ENCODE assay signal across 7 cellular contexts in the genomic region with DNA sequence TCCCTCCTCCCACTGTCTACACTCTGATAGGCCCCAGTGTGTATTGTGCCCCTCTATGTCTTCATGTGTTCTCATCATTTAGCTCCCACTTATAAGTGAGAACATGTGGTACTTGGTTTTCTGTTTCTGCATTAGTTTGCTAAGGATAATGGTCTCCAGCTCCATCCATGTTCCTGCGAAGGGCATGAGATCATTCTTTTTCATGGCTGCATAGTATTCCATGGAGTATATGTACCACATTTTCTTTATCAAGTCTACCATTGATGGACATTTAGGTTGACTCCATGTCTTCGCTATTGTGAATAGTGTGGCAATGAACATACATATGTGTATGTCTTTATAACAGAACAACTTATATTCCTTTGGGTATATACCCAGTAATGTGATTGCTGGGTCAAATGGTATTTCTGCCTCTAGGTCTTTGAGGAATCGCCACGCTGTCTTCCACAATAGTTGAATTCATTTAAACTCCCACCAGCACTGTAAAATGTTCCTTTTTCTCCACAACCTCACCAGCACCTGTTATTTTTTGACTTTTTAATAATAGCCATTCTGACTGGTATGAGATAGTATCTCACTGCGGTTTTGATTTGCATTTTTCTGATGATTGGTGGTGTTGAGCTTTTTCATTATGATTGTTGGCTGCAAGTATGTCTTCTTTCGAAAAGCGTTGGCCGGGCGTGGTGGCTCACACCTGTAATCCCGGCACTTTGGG. TPM values are rescaled to one million over a fixed set of nuclear protein-coding genes. Genes with fewer than 3 reads are reported as not detected.
DNase-seq lines count a peak whose midpoint lies in the region; ATAC-seq and TF ChIP-seq lines count a peak whose summit lies in the region.
"Not testable (repeated sequence)": the region's sequence is repeated elsewhere in the genome, so short reads cannot be mapped to it uniquely, and the experiment has no call there.

No MANE protein-coding gene starts in this region.

- H3K9me3 ChIP-seq in CD4-positive, alpha-beta memory T cell (ENCODE audit: control insufficient read depth in 1 of 2, low read length in 2 of 2); HEK293 (ENCODE audit: control insufficient read depth, insufficient read depth, low read depth, low read length): not testable (repeated sequence)

- not testable (repeated sequence) for TF ChIP-seq CTCF in HEK293 (tag by site-specific recombination; IDR thresholded peaks at IDR 0.05); activated B cell treated with CpG ODN at 0.5 μM for 24 hours (IDR thresholded peaks at IDR 0.05); nephron (IDR thresholded peaks at IDR 0.05; ENCODE audit: unreplicated experiment in 3 of 3)

- peak overlapping the region in 3 of 8 donors; percentile 23 to 50 (median 48) for H3K4me3 Mint-ChIP-seq in CD4-positive, alpha-beta memory T cell
- not testable (repeated sequence) for H3K4me3 Mint-ChIP-seq in activated B cell treated with CpG ODN at 0.5 μM for 24 hours; activated naive CD4-positive, alpha-beta T cell treated with anti-CD3 and anti-CD28 coated beads for 36 hours; effector memory CD8-positive, alpha-beta T cell; memory B cell
- peak overlapping the region; percentile 58 to 74 (median 70) for H3K4me3 Mint-ChIP-seq in nephron

- ATAC-seq in activated B cell treated with CpG ODN at 0.5 μM for 24 hours (ENCODE audit: low read depth); effector memory CD8-positive, alpha-beta T cell (replicated peaks); memory B cell (ENCODE audit: low read depth): not testable (repeated sequence)

- intact Hi-C loops in CD4-positive, alpha-beta memory T cell (cut with micrococcal nuclease): loop anchor here (5.0 kb wide), 1 partner anchor 1345 kb away; a partner anchor contains a TSS
- intact Hi-C loops in activated B cell treated with CpG ODN at 0.5 μM for 24 hours (cut with micrococcal nuclease): loop anchor here (10.0 kb wide), 1 partner anchor 1342 kb away; a partner anchor contains a TSS
- intact Hi-C loops in activated naive CD4-positive, alpha-beta T cell treated with anti-CD3 and anti-CD28 coated beads for 36 hours (cut with micrococcal nuclease): not testable (repeated sequence)

- H3K27ac Mint-ChIP-seq in CD4-positive, alpha-beta memory T cell: peak overlapping the region; percentile 25 to 99 (median 84)
- H3K27ac Mint-ChIP-seq in activated B cell treated with CpG ODN at 0.5 μM for 24 hours (peak overlapping the region; percentile 50), memory B cell (peak overlapping the region; percentile 50)
- H3K27ac Mint-ChIP-seq in activated naive CD4-positive, alpha-beta T cell treated with anti-CD3 and anti-CD28 coated beads for 36 hours: peak overlapping the region; percentile 70
- H3K27ac Mint-ChIP-seq in effector memory CD8-positive, alpha-beta T cell: peak overlapping the region; percentile 100
- H3K27ac Mint-ChIP-seq in nephron: not testable (repeated sequence)

- POLR2A ChIA-PET in CD4-positive, alpha-beta memory T cell (lab: Charles Lee; ENCODE audit: partially characterized antibody): interaction anchor here (1.2 to 2.6 kb wide), 2 partner anchors 9 to 10 kb away, joined by 3 to 41 read pairs; a partner anchor contains a TSS
- POLR2A ChIA-PET in HEK293 (lab: Yijun Ruan, JAX): interaction anchor here (1.5 to 2.8 kb wide), 2 partner anchors 9 to 103 kb away, joined by 3 to 23 read pairs; a partner anchor contains a TSS
- POLR2A ChIA-PET in activated B cell treated with CpG ODN at 0.5 μM for 24 hours (lab: Charles Lee): not testable (repeated sequence)

- not testable (repeated sequence) for H3K36me3 ChIP-seq in CD4-positive, alpha-beta memory T cell (ENCODE audit: insufficient read depth, low read length); HEK293 (ENCODE audit: control insufficient read depth in 2 of 2, insufficient read depth in 1 of 2, low read length in 2 of 2)

- H3K27ac ChIP-seq in CD4-positive, alpha-beta memory T cell (ENCODE audit: low read depth, low read length); HEK293 (ENCODE audit: extremely low read depth, low read depth, low read length): not testable (repeated sequence)

- not testable (repeated sequence) for H3K9me3 Mint-ChIP-seq in CD4-positive, alpha-beta memory T cell; activated B cell treated with CpG ODN at 0.5 μM for 24 hours; effector memory CD8-positive, alpha-beta T cell; memory B cell; nephron
- H3K9me3 Mint-ChIP-seq in activated naive CD4-positive, alpha-beta T cell treated with anti-CD3 and anti-CD28 coated beads for 36 hours: peaks cover 15% of the 10 kb centered on the region

- peaks cover 22% of the 10 kb centered on the region for H3K4me1 ChIP-seq in CD4-positive, alpha-beta memory T cell (ENCODE audit: insufficient read depth, low read length)
- not testable (repeated sequence) for H3K4me1 ChIP-seq in HEK293 (ENCODE audit: control insufficient read depth, insufficient read depth, low read length)

- not testable (repeated sequence) for H3K27me3 Mint-ChIP-seq in CD4-positive, alpha-beta memory T cell; activated B cell treated with CpG ODN at 0.5 μM for 24 hours; activated naive CD4-positive, alpha-beta T cell treated with anti-CD3 and anti-CD28 coated beads for 36 hours (ENCODE audit: low read depth); effector memory CD8-positive, alpha-beta T cell; memory B cell; nephron (ENCODE audit: low read depth)

- DNase-seq in CD4-positive, alpha-beta memory T cell; activated B cell treated with CpG ODN at 0.5 μM for 24 hours; activated naive CD4-positive, alpha-beta T cell treated with anti-CD3 and anti-CD28 coated beads for 36 hours; effector memory CD8-positive, alpha-beta T cell; memory B cell (ENCODE audit: low spot score in 2 of 2): not testable (repeated sequence)

- H3K4me3 ChIP-seq in CD4-positive, alpha-beta memory T cell (ENCODE audit: low read length in 2 of 2); HEK293 (ENCODE audit: low read depth, low read length): not testable (repeated sequence)

- CTCF ChIA-PET in CD4-positive, alpha-beta memory T cell (lab: Charles Lee; ENCODE audit: partially characterized antibody): interaction anchor here (1.4 to 1.6 kb wide), 2 partner anchors 9 kb away, joined by 4 to 5 read pairs; a partner anchor contains a TSS
- CTCF ChIA-PET in HEK293 (lab: Yijun Ruan, JAX); activated B cell treated with CpG ODN at 0.5 μM for 24 hours (lab: Charles Lee); activated naive CD4-positive, alpha-beta T cell treated with anti-CD3 and anti-CD28 coated beads for 36 hours (lab: Charles Lee): not testable (repeated sequence)

- H3K4me1 Mint-ChIP-seq in CD4-positive, alpha-beta memory T cell: peaks cover 14 to 37% (median 26%) of the 10 kb centered on the region in 4 donors
- H3K4me1 Mint-ChIP-seq in activated B cell treated with CpG ODN at 0.5 μM for 24 hours: peaks cover 32% of the 10 kb centered on the region
- peaks cover 23% of the 10 kb centered on the region for H3K4me1 Mint-ChIP-seq in activated naive CD4-positive, alpha-beta T cell treated with anti-CD3 and anti-CD28 coated beads for 36 hours (ENCODE audit: low read depth)
- peaks cover 19 to 23% of the 10 kb centered on the region in 2 donors for H3K4me1 Mint-ChIP-seq in effector memory CD8-positive, alpha-beta T cell (ENCODE audit: low read depth in 2 of 2)
- peaks cover 10% of the 10 kb centered on the region for H3K4me1 Mint-ChIP-seq in memory B cell
- peaks cover 18% of the 10 kb centered on the region for H3K4me1 Mint-ChIP-seq in nephron

- peaks cover 0 to 15% of the 10 kb centered on the region in 2 donors for H3K36me3 Mint-ChIP-seq in CD4-positive, alpha-beta memory T cell
- H3K36me3 Mint-ChIP-seq in activated B cell treated with CpG ODN at 0.5 μM for 24 hours (ENCODE audit: low read depth): peaks cover 21% of the 10 kb centered on the region
- peaks cover 24% of the 10 kb centered on the region for H3K36me3 Mint-ChIP-seq in activated naive CD4-positive, alpha-beta T cell treated with anti-CD3 and anti-CD28 coated beads for 36 hours (ENCODE audit: low read depth)
- H3K36me3 Mint-ChIP-seq in effector memory CD8-positive, alpha-beta T cell (ENCODE audit: insufficient read depth): peaks cover 16% of the 10 kb centered on the region
- H3K36me3 Mint-ChIP-seq in memory B cell; nephron (ENCODE audit: low read depth): not testable (repeated sequence)

- not testable (repeated sequence) for H3K27me3 ChIP-seq in CD4-positive, alpha-beta memory T cell (ENCODE audit: insufficient read depth, low read length)

TF ChIP-seq in HEK293, 187 proteins besides CTCF, POLR2A, EP300 and RAD21 (continues in another document):
- TF ChIP-seq ZNF184 (tag by site-specific recombination; IDR thresholded peaks at IDR 0.05): peak; percentile 88

RNA-seq across cellular contexts. Expression of a gene that starts 1.4 kb away (rescaled TPM):
- 10 to 100 TPM; 79.2 to 82.9 TPM for total RNA-seq in CD4-positive, alpha-beta memory T cell
- polyA plus RNA-seq in CD4-positive, alpha-beta memory T cell: 100 to 1,000 TPM in 1 of 2 donors, 10 to 100 TPM in 1; 36.8 to 103 TPM
- 68.0 and 69.8 TPM in 2 replicates for total RNA-seq in activated B cell treated with CpG ODN at 0.5 μM for 24 hours
- total RNA-seq in activated naive CD4-positive, alpha-beta T cell treated with anti-CD3 and anti-CD28 coated beads for 36 hours: 10 to 100 TPM; 53.4 to 56.6 TPM

RNA-seq across cellular contexts. Expression of a gene that starts 9.0 kb away (rescaled TPM):
- total RNA-seq in CD4-positive, alpha-beta memory T cell: 10 to 100 TPM; 25.8 to 31.8 TPM
- polyA plus RNA-seq in CD4-positive, alpha-beta memory T cell: 10 to 100 TPM; 12.4 to 17.4 TPM
- 23.5 and 27.1 TPM in 2 replicates for total RNA-seq in activated B cell treated with CpG ODN at 0.5 μM for 24 hours
- 10 to 100 TPM; 41.3 to 42.7 TPM for total RNA-seq in activated naive CD4-positive, alpha-beta T cell treated with anti-CD3 and anti-CD28 coated beads for 36 hours
